In genomic region chr12:108854055-108854452, GRCh38 we compare ENCODE assay signal across 8 cellular contexts. TPM values are rescaled to one million over a fixed set of nuclear protein-coding genes. Genes with fewer than 3 reads are reported as not detected.
A peak's percentile ranks its signal among the peaks of the same experiment; 100 is the strongest.
DNase-seq lines count a peak whose midpoint lies in the region; ATAC-seq and TF ChIP-seq lines count a peak whose summit lies in the region.

No MANE protein-coding gene starts in this region.

- DNase-seq in CD8-positive, alpha-beta T cell = no peak
- DNase-seq in MV-4-11 (lab: John Stamatoyannopoulos, UW) (peak; percentile 58), dorsolateral prefrontal cortex (no peak), omental fat pad (ENCODE audit: low spot score) (no peak), NCI-H2196 treated with DMSO at 0.1 percent for 48 hours (lab: John Stamatoyannopoulos, UW; ENCODE audit: unreplicated experiment) (no peak), 8988T (no peak)

- POLR2A ChIA-PET in CD8-positive, alpha-beta T cell (lab: Charles Lee) = no interaction called here

- no peak overlapping the region for H3K4me3 ChIP-seq in CD8-positive, alpha-beta T cell (ENCODE audit: low read depth, low read length)
- peak overlapping the region in 5 of 59 donors; percentile 1 to 47 (median 10) for H3K4me3 ChIP-seq in dorsolateral prefrontal cortex

- no peaks in the 10 kb centered on the region for H3K27me3 ChIP-seq in CD8-positive, alpha-beta T cell (ENCODE audit: insufficient read depth, low read length)
- H3K27me3 ChIP-seq in dorsolateral prefrontal cortex = no peaks in the 10 kb centered on the region

- no peaks in the 10 kb centered on the region for H3K36me3 ChIP-seq in CD8-positive, alpha-beta T cell (ENCODE audit: insufficient read depth, low read length)

- H3K4me1 ChIP-seq in CD8-positive, alpha-beta T cell (ENCODE audit: insufficient read depth, low read length) = peaks cover 22% of the 10 kb centered on the region

- no peaks in the 10 kb centered on the region for H3K9me3 ChIP-seq in CD8-positive, alpha-beta T cell (ENCODE audit: low read length)

- peak overlapping the region; percentile 57 for H3K27ac Mint-ChIP-seq in CD8-positive, alpha-beta T cell

- CTCF ChIA-PET in CD8-positive, alpha-beta T cell (lab: Charles Lee) = no interaction called here

- H3K27ac ChIP-seq in CD8-positive, alpha-beta T cell (ENCODE audit: low read depth, low read length) = no peak overlapping the region
- H3K27ac ChIP-seq in dorsolateral prefrontal cortex = peak overlapping the region in 56 of 59 donors; percentile 0 to 95 (median 83)

- peaks cover 44% of the 10 kb centered on the region for H3K4me1 Mint-ChIP-seq in CD8-positive, alpha-beta T cell (ENCODE audit: low read depth)

- no peaks in the 10 kb centered on the region for H3K27me3 Mint-ChIP-seq in CD8-positive, alpha-beta T cell (ENCODE audit: low read depth)

- no peaks in the 10 kb centered on the region for H3K9me3 Mint-ChIP-seq in CD8-positive, alpha-beta T cell

- H3K36me3 Mint-ChIP-seq in CD8-positive, alpha-beta T cell = peaks cover 29% of the 10 kb centered on the region

- TF ChIP-seq CTCF in CD8-positive, alpha-beta T cell (IDR thresholded peaks at IDR 0.05) = no peak
- TF ChIP-seq CTCF in dorsolateral prefrontal cortex (IDR thresholded peaks at IDR 0.05 in 54 of 56, conservative IDR thresholded peaks at IDR 0.05 in 2 of 56; ENCODE audit: low read depth in 1 of 56, partially characterized antibody in 56 of 56) = peak in 30 of 56 donors; percentile 15 to 53 (median 30)
- peak in 1 of 3 donors; percentile 16 for TF ChIP-seq CTCF in omental fat pad (IDR thresholded peaks at IDR 0.05)

- no peak for ATAC-seq in CD8-positive, alpha-beta T cell
- peak; percentile 47 for ATAC-seq in omental fat pad (ENCODE audit: low FRiP score)
- ATAC-seq in GM18861 (IDR thresholded peaks at IDR 0.05; ENCODE audit: unreplicated experiment) = no peak
- ATAC-seq in HG02970 (IDR thresholded peaks at IDR 0.05; ENCODE audit: low FRiP score, unreplicated experiment) = no peak

- H3K4me3 Mint-ChIP-seq in CD8-positive, alpha-beta T cell = no peak overlapping the region

- intact Hi-C loops in CD8-positive, alpha-beta T cell (cut with DNase I, micrococcal nuclease) = loop anchor here in 1 of 2 experiments (10.0 kb wide), 2 partner anchors 1169 to 1421 kb away; partner anchors contain the start of gene PWP1
- intact Hi-C loops in dorsolateral prefrontal cortex (cut with DNase I) = loop anchor here (5.0 to 10.0 kb wide), 3 partner anchors 47 to 241 kb away; partner anchors contain the start of genes ALKBH2 (in 1 of the 2) and UNG (in 1 of the 2)

RNA-seq across cellular contexts. Expression of gene SSH1, which starts 3.3 kb away (rescaled TPM):
- 10 to 100 TPM; 26.2 to 32.4 TPM for total RNA-seq in CD8-positive, alpha-beta T cell
- total RNA-seq in dorsolateral prefrontal cortex = 10 to 100 TPM; 28.6 to 59.1 (median 46.8) TPM
- total RNA-seq in omental fat pad = 10 to 100 TPM; 16.4 to 26.5 (median 22.0) TPM

RNA-seq across cellular contexts. Expression of gene DAO, which starts 25.8 kb away (rescaled TPM):
- not detected for total RNA-seq in CD8-positive, alpha-beta T cell
- 1 to 10 TPM in 18 of 120 experiments, under 1 TPM in 33, not detected in 69; 0.23 to 6.0 (median 0.83) TPM for total RNA-seq in dorsolateral prefrontal cortex
- total RNA-seq in omental fat pad = not detected
